In genomic region chr9:40992472-40992821, GRCh38 we compare ENCODE assay signal across 1 cellular context.
A peak's percentile ranks its signal among the peaks of the same experiment; 100 is the strongest.
TF ChIP-seq lines count a peak whose summit lies in the region.
"Not testable (repeated sequence)": the region's sequence is repeated elsewhere in the genome, so short reads cannot be mapped to it uniquely, and the experiment has no call there.

No MANE protein-coding gene starts in this region.

TF ChIP-seq in HepG2, 621 proteins besides CTCF, POLR2A, EP300 and RAD21 (continued from another document):
- peak; percentile 35; the same call in 1 of the 2 replicates for TF ChIP-seq ZNF572 (CRISPR knock-in tag; IDR thresholded peaks at IDR 0.05)
- TF ChIP-seq NR2F6 (IDR thresholded peaks at IDR 0.05), result not testable (repeated sequence)
- peak; percentile 63; the same call in 1 of the 2 replicates for TF ChIP-seq NR2F6 (CRISPR knock-in tag; IDR thresholded peaks at IDR 0.05)
